ENCODE assay signal across 10 cellular contexts in the genomic region with DNA sequence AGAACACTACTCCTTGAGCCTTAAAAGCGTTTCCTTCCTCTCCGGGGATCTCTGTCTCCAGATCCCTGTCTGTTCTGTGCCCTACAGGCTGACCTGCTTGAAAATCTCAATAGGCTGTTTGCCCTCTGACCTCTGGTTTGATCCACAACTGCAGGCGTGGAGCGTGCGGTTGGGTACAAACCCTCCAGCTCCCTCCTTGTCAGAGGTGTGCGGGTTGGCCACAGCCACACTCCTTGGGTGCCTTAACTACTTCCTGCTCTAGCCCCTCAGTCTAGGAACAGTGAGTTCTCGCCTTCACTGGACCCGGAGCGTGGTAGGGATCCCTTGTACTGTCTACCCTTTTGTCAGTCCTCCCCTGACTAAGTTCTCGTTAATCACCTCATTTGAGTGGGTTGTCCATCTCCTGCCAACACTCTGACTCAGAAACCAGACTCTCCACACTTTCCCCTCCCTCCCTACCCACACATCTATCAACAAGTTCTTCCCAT. TPM values are rescaled to one million over a fixed set of nuclear protein-coding genes. Genes with fewer than 3 reads are reported as not detected.
A peak's percentile ranks its signal among the peaks of the same experiment; 100 is the strongest.
DNase-seq lines count a peak whose midpoint lies in the region; ATAC-seq and TF ChIP-seq lines count a peak whose summit lies in the region.
"Had no signal": no experiment of that assay in that cellular context is flagged by ENCODE, and none has a peak within 500 bp of the region (broad histone marks: within the 10 kb centered on the region; RNA-seq: fewer than 3 reads in every experiment).

No MANE protein-coding gene starts in this region.

- H3K4me3 Mint-ChIP-seq in immature natural killer cell, result peak overlapping the region; percentile 56 to 89 (median 75)

- DNase-seq in H4 (ENCODE audit: low spot score) (peak; percentile 87), astrocyte of the cerebellum (ENCODE audit: low read depth) (peak; percentile 18), immature natural killer cell (peak; percentile 42 to 46 (median 45)), smooth muscle cell of the brain vasculature (ENCODE audit: low read depth, low spot score) (peak; percentile 47), NOMO-1 treated with DMSO at 0.1 percent for 48 hours (lab: John Stamatoyannopoulos, UW; ENCODE audit: unreplicated experiment) (no peak), NCI-H446 treated with DMSO at 0.1 percent for 48 hours (lab: John Stamatoyannopoulos, UW) (no peak)
- DNase-seq: activated gamma-delta T cell treated with Interleukin-2 at 50 U/mL for 16 hours, NCI-H2227 treated with DMSO at 0.1 percent for 48 hours had no signal

- H3K4me1 Mint-ChIP-seq in immature natural killer cell, result peaks cover 99 to 100% of the 10 kb centered on the region in 2 donors

- H3K27me3 Mint-ChIP-seq in immature natural killer cell (ENCODE audit: low read depth in 3 of 3), result peaks cover 7 to 15% (median 9%) of the 10 kb centered on the region in 3 donors

- peak overlapping the region; percentile 93 to 98 (median 97) for H3K27ac Mint-ChIP-seq in immature natural killer cell

- ATAC-seq in HG02571 (IDR thresholded peaks at IDR 0.05; ENCODE audit: unreplicated experiment), result no peak
- no peak for ATAC-seq in HG03571 (IDR thresholded peaks at IDR 0.05; ENCODE audit: unreplicated experiment)

- in situ Hi-C loops in astrocyte of the cerebellum (cut with HindIII; ENCODE audit: low sequenced_read_pairs), result no loop called here

- no peak overlapping the region for H3K4me3 ChIP-seq in astrocyte of the cerebellum (ENCODE audit: low read depth, low read length)

- peaks cover 0 to 2% (median 0%) of the 10 kb centered on the region in 6 donors for H3K9me3 Mint-ChIP-seq in immature natural killer cell

- H3K36me3 Mint-ChIP-seq in immature natural killer cell, result peaks cover 15 to 24% (median 17%) of the 10 kb centered on the region in 3 donors

- no peak for TF ChIP-seq CTCF in astrocyte of the cerebellum (IDR thresholded peaks at IDR 0.05; ENCODE audit: low read depth, low read length, missing control alignments)

RNA-seq across cellular contexts. Expression of gene CMKLR1, which starts 33.1 kb away (rescaled TPM):
- 1.5 and 1.6 TPM in 2 replicates for total RNA-seq in H4 (2014; rRNA removed; shearing (Covaris generic))
- 10 to 100 TPM; 32.5 to 83.7 (median 49.6) TPM for polyA plus RNA-seq in immature natural killer cell

Comparison
In these comparisons a context has a peak if more than half of its experiments do, and no peak if none do; other contexts are left out.
1. DNase-seq: peak in H4 (single experiment), astrocyte of the cerebellum (single experiment), immature natural killer cell (3 of 3) and smooth muscle cell of the brain vasculature (single experiment); none in NOMO-1 treated with DMSO at 0.1 percent for 48 hours (single experiment) and NCI-H446 treated with DMSO at 0.1 percent for 48 hours (single experiment).